Comparison of ENCODE assay signal across 10 cellular contexts in genomic region chr15:78620839-78621421, GRCh38. TPM values are rescaled to one million over a fixed set of nuclear protein-coding genes. Genes with fewer than 3 reads are reported as not detected.
DNase-seq lines count a peak whose midpoint lies in the region; ATAC-seq and TF ChIP-seq lines count a peak whose summit lies in the region.
"Had no signal": no experiment of that assay in that cellular context is flagged by ENCODE, and none has a peak within 500 bp of the region (broad histone marks: within the 10 kb centered on the region; RNA-seq: fewer than 3 reads in every experiment).

TSS of gene CHRNA3 (minus strand) at chr15:78620996. CDS start at chr15:78620794, 202 bp downstream.

- no peaks in the 10 kb centered on the region for H3K4me1 ChIP-seq in RWPE2 (ENCODE audit: insufficient read depth, poor library complexity, severe bottlenecking)
- H3K4me1 ChIP-seq in iPS-20b (ENCODE audit: insufficient read depth, low read length), result no peaks in the 10 kb centered on the region
- no peaks in the 10 kb centered on the region for H3K4me1 ChIP-seq in skeletal muscle satellite cell (ENCODE audit: control insufficient read depth, insufficient read depth, low read length)

- H3K4me3 ChIP-seq in RWPE2 (ENCODE audit: severe bottlenecking) (peak within 1 kb of the TSS; percentile 28), iPS-20b (ENCODE audit: low read length) (peak within 1 kb of the TSS; percentile 67), skeletal muscle satellite cell (ENCODE audit: low read length) (peak within 1 kb of the TSS; percentile 49)

- DNase-seq in NCI-H748 (lab: John Stamatoyannopoulos, UW; ENCODE audit: unreplicated experiment) (peak; percentile 54), NCI-H748 treated with DMSO at 0.1 percent for 48 hours (lab: John Stamatoyannopoulos, UW) (no peak), RWPE2 (ENCODE audit: low spot score) (peak; percentile 52), amygdala (lab: John Stamatoyannopoulos, UW) (no peak), NCI-H2029 (lab: John Stamatoyannopoulos, UW) (no peak)
- DNase-seq: activated B cell treated with CpG ODN at 0.5 μM for 24 hours, NCI-H2081 treated with DMSO at 0.1 percent for 48 hours had no signal

- TF ChIP-seq CTCF in RWPE2 (IDR thresholded peaks at IDR 0.05; ENCODE audit: poor library complexity, severe bottlenecking), result no peak

- no peak within 1 kb of the TSS for H3K27ac ChIP-seq in RWPE2 (ENCODE audit: poor library complexity, severe bottlenecking)
- H3K27ac ChIP-seq in iPS-20b (ENCODE audit: low read length), result no peak within 1 kb of the TSS

- H3K9me3 ChIP-seq in RWPE2 (ENCODE audit: severe bottlenecking), result no peaks in the 10 kb centered on the region
- H3K9me3 ChIP-seq in iPS-20b (ENCODE audit: insufficient read depth, low read depth, low read length), result no peaks in the 10 kb centered on the region
- H3K9me3 ChIP-seq in skeletal muscle satellite cell (replicated peaks; ENCODE audit: low read length), result no peaks in the 10 kb centered on the region

- ATAC-seq in RWPE2 (ENCODE audit: low read depth), result no peak
- ATAC-seq in GM19351 (IDR thresholded peaks at IDR 0.05; ENCODE audit: unreplicated experiment), result no peak

- H3K36me3 ChIP-seq in RWPE2 (ENCODE audit: low read depth) (no peaks in the 10 kb centered on the region), iPS-20b (ENCODE audit: insufficient read depth, low read depth, low read length) (no peaks in the 10 kb centered on the region), skeletal muscle satellite cell (ENCODE audit: insufficient read depth, low read length) (no peaks in the 10 kb centered on the region)

- H3K9ac ChIP-seq in iPS-20b (ENCODE audit: low read depth, low read length) (no peak within 1 kb of the TSS), skeletal muscle satellite cell (ENCODE audit: low read depth, low read length) (no peak within 1 kb of the TSS)

- H3K27me3 ChIP-seq in RWPE2 (ENCODE audit: insufficient read depth, poor library complexity, severe bottlenecking) (peaks cover 34% of the 10 kb centered on the region), iPS-20b (ENCODE audit: insufficient read depth, low read length) (peaks cover 43% of the 10 kb centered on the region), skeletal muscle satellite cell (ENCODE audit: control insufficient read depth, insufficient read depth, low read length) (peaks cover 69% of the 10 kb centered on the region)

- H3K4me2 ChIP-seq in skeletal muscle satellite cell (ENCODE audit: low read length), result peak within 1 kb of the TSS; percentile 53

RNA-seq across cellular contexts. Expression of gene CHRNA3, which starts in this region (rescaled TPM):
- not detected in 2 replicates for total RNA-seq in skeletal muscle satellite cell (2012; rRNA removed)
- total RNA-seq: activated B cell treated with CpG ODN at 0.5 μM for 24 hours had no signal

Comparison
In these comparisons a context has a peak if more than half of its experiments do, and no peak if none do; other contexts are left out.
1. DNase-seq: peak in NCI-H748 (single experiment) and RWPE2 (single experiment); none in NCI-H748 treated with DMSO at 0.1 percent for 48 hours (single experiment), amygdala (0 of 56) and NCI-H2029 (single experiment).
2. Peak in every context shown above with its lines, with median percentiles within 50 percentile points of each other: H3K4me3 ChIP-seq.